ENCODE assay signal across 23 cellular contexts in the genomic region with DNA sequence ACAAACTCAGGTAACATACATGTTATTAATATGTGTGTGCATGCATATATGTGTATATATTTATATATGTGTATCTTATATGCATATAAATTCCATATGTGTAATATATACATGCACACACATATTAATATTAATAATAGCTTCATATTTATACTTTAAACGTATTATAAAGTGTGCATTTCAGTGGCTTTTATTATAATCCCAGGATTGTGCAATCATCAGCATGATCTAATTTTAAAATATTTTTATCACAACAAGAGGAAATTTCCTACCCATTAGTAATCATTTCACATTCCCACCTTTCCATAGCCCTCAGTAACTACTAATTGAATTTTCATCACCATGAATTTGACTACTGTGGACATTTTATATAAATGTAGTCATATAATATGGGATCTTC.
DNase-seq lines count a peak whose midpoint lies in the region; ATAC-seq, FAIRE-seq and TF ChIP-seq lines count a peak whose summit lies in the region.
"Had no signal": no experiment of that assay in that cellular context is flagged by ENCODE, and none has a peak within 500 bp of the region (broad histone marks: within the 10 kb centered on the region; RNA-seq: fewer than 3 reads in every experiment).

No MANE protein-coding gene starts in this region.

- H3K27me3 ChIP-seq in HepG2 (ENCODE audit: control insufficient read depth in 1 of 2, insufficient read depth in 2 of 2, low read length in 2 of 2) (no peaks in the 10 kb centered on the region), right lobe of liver (no peaks in the 10 kb centered on the region), bronchial epithelial cell (ENCODE audit: control insufficient read depth, insufficient read depth, low read length) (no peaks in the 10 kb centered on the region)
- H3K27me3 ChIP-seq: BE2C, BLaER1 had no signal

- no peak for TF ChIP-seq CTCF in HepG2 (CRISPR knock-in tag; IDR thresholded peaks at IDR 0.05)
- no peak for TF ChIP-seq CTCF in right lobe of liver (IDR thresholded peaks at IDR 0.05)
- no peak for TF ChIP-seq CTCF in bronchial epithelial cell (IDR thresholded peaks at IDR 0.05; ENCODE audit: insufficient read depth, low read length, severe bottlenecking)

- DNase-seq in HepG2 (ENCODE audit: low spot score) (no peak), right lobe of liver (no peak), bronchial epithelial cell (ENCODE audit: low read depth) (peak; percentile 11), AG20443 (ENCODE audit: low spot score) (no peak), islet precursor cell (no peak)
- DNase-seq: BE2C; C1 segment of cervical spinal cord; CD4-positive, alpha-beta memory T cell; CD4-positive, CD25-positive, alpha-beta regulatory T cell; CD8-positive, alpha-beta memory T cell; COR-L47; DMS 273 treated with DMSO at 0.1 percent for 48 hours; DMS153; DMS53; DMS79; DND-41; EL; GDM1 had no signal

- no peaks in the 10 kb centered on the region for H3K9me3 ChIP-seq in HepG2 (ENCODE audit: low read length)
- no peaks in the 10 kb centered on the region for H3K9me3 ChIP-seq in right lobe of liver
- H3K9me3 ChIP-seq: A549, BE2C, BLaER1 had no signal

- no peaks in the 10 kb centered on the region for H3K79me2 ChIP-seq in HepG2 (ENCODE audit: insufficient read depth, low read length)

- FAIRE-seq in HepG2 (lab: Jason Lieb, UNC) (no peak), bronchial epithelial cell (lab: Jason Lieb, UNC) (no peak)
- FAIRE-seq: A549, GM12891, GM19239 had no signal

- no peak overlapping the region for H3K9ac ChIP-seq in HepG2 (ENCODE audit: insufficient read depth, low read depth, low read length)
- H3K9ac ChIP-seq: BLaER1 had no signal

- H4K20me1 ChIP-seq in HepG2 (ENCODE audit: insufficient read depth, low read length), result no peaks in the 10 kb centered on the region
- H4K20me1 ChIP-seq: BLaER1 had no signal

- no peaks in the 10 kb centered on the region for H3K36me3 ChIP-seq in HepG2 (replicated peaks in 1 of 2; ENCODE audit: control insufficient read depth in 1 of 2, insufficient read depth in 2 of 2, low read length in 2 of 2)
- H3K36me3 ChIP-seq in right lobe of liver, result no peaks in the 10 kb centered on the region
- H3K36me3 ChIP-seq in bronchial epithelial cell (ENCODE audit: control insufficient read depth, insufficient read depth, low read length), result no peaks in the 10 kb centered on the region
- H3K36me3 ChIP-seq: BE2C, BLaER1 had no signal

- TF ChIP-seq POLR2A in HepG2 (IDR thresholded peaks at IDR 0.05; ENCODE audit: insufficient read depth in 1 of 2, low read depth in 2 of 2, low read length in 2 of 2) (no peak), right lobe of liver (IDR thresholded peaks at IDR 0.05) (no peak)

- no peak overlapping the region for H3K27ac ChIP-seq in HepG2 (ENCODE audit: extremely low read length, insufficient read depth, low read length)
- H3K27ac ChIP-seq in right lobe of liver, result no peak overlapping the region
- H3K27ac ChIP-seq: 22Rv1, A549, BLaER1 had no signal

- POLR2A ChIA-PET in HepG2 (lab: Yijun Ruan, JAX), result no interaction called here

- no peak overlapping the region for H3K4me3 ChIP-seq in HepG2 (replicated peaks in 1 of 3; ENCODE audit: insufficient read depth in 1 of 3, low read depth in 2 of 3, low read length in 3 of 3)
- no peak overlapping the region for H3K4me3 ChIP-seq in right lobe of liver
- H3K4me3 ChIP-seq in bronchial epithelial cell (ENCODE audit: low read depth, low read length), result no peak overlapping the region
- H3K4me3 ChIP-seq: A549, BLaER1 had no signal

- BruUV-seq in HepG2 (replicated peaks; lab: Mats Ljungman, UMichigan), result no TSS peak

- H3K4me1 ChIP-seq in HepG2 (ENCODE audit: insufficient read depth, low read length), result no peaks in the 10 kb centered on the region
- no peaks in the 10 kb centered on the region for H3K4me1 ChIP-seq in right lobe of liver
- H3K4me1 ChIP-seq: A549, BE2C, BLaER1 had no signal

- intact Hi-C loops in HepG2 (cut with micrococcal nuclease; ENCODE audit: unreplicated experiment), result no loop called here
- intact Hi-C loops in right lobe of liver (cut with DNase I), result no loop called here

- TF ChIP-seq EP300 in HepG2 (IDR thresholded peaks at IDR 0.05; ENCODE audit: low read depth in 2 of 2, low read length in 2 of 2) (no peak), HepG2 (CRISPR knock-in tag; IDR thresholded peaks at IDR 0.05; ENCODE audit: borderline replicate concordance) (no peak)

- no peak for ATAC-seq in HepG2
- ATAC-seq in right lobe of liver, result no peak
- ATAC-seq: A549 had no signal

- 0% methylated on average over 1 of the region's 1 CpG for WGBS in HepG2 (ENCODE audit: low lambda C conversion rate)
- 45% methylated on average over 1 of the region's 1 CpG for WGBS in right lobe of liver (ENCODE audit: insufficient coverage, low coverage, low lambda C conversion rate, missing lambda C conversion rate)

- TF ChIP-seq RAD21 in HepG2 (CRISPR knock-in tag; IDR thresholded peaks at IDR 0.05), result no peak

- CTCF ChIA-PET in HepG2 (lab: Yijun Ruan, JAX; ENCODE audit: low intra/inter-chr PET ratio, low total read pairs), result no interaction called here

- in situ Hi-C loops in HepG2 (cut with HindIII; ENCODE audit: extremely low pct_ligation_motif_present, low pct_unique_long_range_greater_than_20kb), result no loop called here

- no peak overlapping the region for H3K4me2 ChIP-seq in HepG2 (ENCODE audit: low read depth, low read length)
- H3K4me2 ChIP-seq: A549, BLaER1 had no signal

- H2AFZ ChIP-seq in HepG2 (ENCODE audit: low read length), result no peak overlapping the region

TF ChIP-seq in HepG2, 621 proteins besides CTCF, POLR2A, EP300 and RAD21:
- TF ChIP-seq ZNF207 (IDR thresholded peaks at IDR 0.05; ENCODE audit: borderline replicate concordance) (no peak), CEBPB (IDR thresholded peaks at IDR 0.05; ENCODE audit: borderline replicate concordance, low read depth, low read length) (peak; percentile 37; the same call in 1 of the 2 replicates)
